Comparison of ENCODE assay signal across 34 cellular contexts in genomic region chr4:144989306-144989705, GRCh38.
"Had no signal": no experiment of that assay in that cellular context is flagged by ENCODE, and none has a peak within 500 bp of the region (broad histone marks: within the 10 kb centered on the region; RNA-seq: fewer than 3 reads in every experiment).

No MANE protein-coding gene starts in this region.

- H3K4me3 Mint-ChIP-seq: activated B cell treated with CpG ODN at 0.5 μM for 24 hours; activated CD4-positive, alpha-beta memory T cell treated with anti-CD3 and anti-CD28 coated beads for 36 hours; activated CD8-positive, alpha-beta memory T cell treated with anti-CD3 and anti-CD28 coated beads, Interleukin-2, amount 10 ng/mL, durations not matched to agents 7 days and 5 days; activated CD8-positive, alpha-beta T cell treated with anti-CD3 and anti-CD28 coated beads, Interleukin-2, amount 10 ng/mL, durations not matched to agents 7 days and 5 days; activated naive CD4-positive, alpha-beta T cell treated with anti-CD3 and anti-CD28 coated beads for 36 hours; activated naive CD4-positive, alpha-beta T cell treated with anti-CD3 and anti-CD28 coated beads, Interleukin-2, amount 50 U/mL, for 24 hours; activated naive CD8-positive, alpha-beta T cell treated with anti-CD3 and anti-CD28 coated beads for 36 hours; activated naive CD8-positive, alpha-beta T cell treated with anti-CD3 and anti-CD28 coated beads, Interleukin-2, amount 50 U/mL, for 24 hours; activated T-helper 1 cell treated with anti-CD3 and anti-CD28 coated beads, Interleukin-12 subunit alpha, Interleukin-12 subunit beta, Interleukin-2, Interleukin-4 antibody, amounts not matched to agents 30 ng/mL and 10 ng/mL and 1 ng/mL, durations not matched to agents 14 hours and 24 hours and 36 hours; brain; T-helper 17 cell; T-helper 2 cell treated with Interferon-gamma antibody and Interleukin-4, amounts not matched to agents 5 μg/mL and 100 μg/mL, for 36 hours had no signal

- H3K4me1 ChIP-seq: adrenal gland, ascending aorta, colonic mucosa, esophagus squamous epithelium, gastroesophageal sphincter had no signal

- H3K27ac Mint-ChIP-seq: activated B cell treated with CpG ODN at 0.5 μM for 24 hours; activated CD4-positive, alpha-beta memory T cell treated with anti-CD3 and anti-CD28 coated beads for 36 hours; activated CD8-positive, alpha-beta memory T cell treated with anti-CD3 and anti-CD28 coated beads, Interleukin-2, amount 10 ng/mL, durations not matched to agents 7 days and 5 days; activated CD8-positive, alpha-beta T cell treated with anti-CD3 and anti-CD28 coated beads, Interleukin-2, amount 10 ng/mL, durations not matched to agents 7 days and 5 days; activated naive CD4-positive, alpha-beta T cell treated with anti-CD3 and anti-CD28 coated beads for 36 hours; activated naive CD4-positive, alpha-beta T cell treated with anti-CD3 and anti-CD28 coated beads, Interleukin-2, amount 50 U/mL, for 24 hours; activated naive CD8-positive, alpha-beta T cell treated with anti-CD3 and anti-CD28 coated beads for 36 hours; activated naive CD8-positive, alpha-beta T cell treated with anti-CD3 and anti-CD28 coated beads, Interleukin-2, amount 50 U/mL, for 24 hours; activated T-helper 1 cell treated with anti-CD3 and anti-CD28 coated beads, Interleukin-12 subunit alpha, Interleukin-12 subunit beta, Interleukin-2, Interleukin-4 antibody, amounts not matched to agents 30 ng/mL and 10 ng/mL and 1 ng/mL, durations not matched to agents 14 hours and 24 hours and 36 hours; activated T-helper 2 cell treated with anti-CD3 and anti-CD28 coated beads, Interferon-gamma antibody, Interleukin-2, Interleukin-4, amounts not matched to agents 10 μg/mL and 5 μg/mL and 100 μg/mL, durations not matched to agents 14 hours and 24 hours and 36 hours; T-helper 17 cell; T-helper 2 cell treated with Interferon-gamma antibody and Interleukin-4, amounts not matched to agents 5 μg/mL and 100 μg/mL, for 36 hours had no signal

- H3K9me3 ChIP-seq: adrenal gland, ascending aorta, colonic mucosa, esophagus squamous epithelium, gastroesophageal sphincter had no signal

- H3K27me3 Mint-ChIP-seq: activated B cell treated with CpG ODN at 0.5 μM for 24 hours; activated CD4-positive, alpha-beta memory T cell treated with anti-CD3 and anti-CD28 coated beads for 36 hours; activated CD8-positive, alpha-beta memory T cell treated with anti-CD3 and anti-CD28 coated beads, Interleukin-2, amount 10 ng/mL, durations not matched to agents 7 days and 5 days; activated naive CD4-positive, alpha-beta T cell treated with anti-CD3 and anti-CD28 coated beads, Interleukin-2, amount 50 U/mL, for 24 hours; activated naive CD8-positive, alpha-beta T cell treated with anti-CD3 and anti-CD28 coated beads for 36 hours; activated naive CD8-positive, alpha-beta T cell treated with anti-CD3 and anti-CD28 coated beads, Interleukin-2, amount 50 U/mL, for 24 hours; brain; T-helper 17 cell had no signal

- H3K36me3 ChIP-seq: adrenal gland, ascending aorta, colonic mucosa had no signal

- DNase-seq: activated B cell treated with CpG ODN at 0.5 μM for 24 hours; activated CD4-positive, alpha-beta memory T cell treated with anti-CD3 and anti-CD28 coated beads for 36 hours; activated CD4-positive, alpha-beta T cell treated with anti-CD3 and anti-CD28 coated beads for 48 hours; activated CD4-positive, alpha-beta T cell treated with anti-CD3 and anti-CD28 coated beads, Interleukin-2, amount 50 U/mL, for 1 hour; activated CD8-positive, alpha-beta memory T cell treated with anti-CD3 and anti-CD28 coated beads, Interleukin-2, amount 10 ng/mL, durations not matched to agents 7 days and 5 days; activated CD8-positive, alpha-beta memory T cell treated with anti-CD3 and anti-CD28 coated beads, Interleukin-2, amount 50 U/mL, for 4 hours; activated CD8-positive, alpha-beta T cell treated with anti-CD3 and anti-CD28 coated beads, Interleukin-2, amount 10 ng/mL, durations not matched to agents 7 days and 5 days; activated effector memory CD4-positive, alpha-beta T cell treated with anti-CD3 and anti-CD28 coated beads, Interleukin-2, amount 50 U/mL, for 16 hours; activated naive CD4-positive, alpha-beta T cell treated with anti-CD3 and anti-CD28 coated beads for 36 hours; activated naive CD8-positive, alpha-beta T cell treated with anti-CD3 and anti-CD28 coated beads for 36 hours; activated naive CD8-positive, alpha-beta T cell treated with anti-CD3 and anti-CD28 coated beads, Interleukin-2, amount 50 U/mL, for 24 hours; activated T-cell treated with anti-CD3 and anti-CD28 coated beads, Interleukin-2, amount 50 U/mL, for 1 hour; activated T-cell treated with anti-CD3 and anti-CD28 coated beads, Interleukin-2, amount 50 U/mL, for 48 hours; adrenal gland; amygdala; central memory CD4-positive, alpha-beta T cell; cerebellar nuclear complex; colonic mucosa; effector CD8-positive, alpha-beta T cell; esophagus squamous epithelium; foreskin melanocyte; T-helper 1 cell; T-helper 17 cell; T1000; WERI-Rb-1 had no signal

- H3K27ac ChIP-seq: adrenal gland, ascending aorta, colonic mucosa, epithelial cell of prostate, esophagus squamous epithelium, gastroesophageal sphincter, WERI-Rb-1 had no signal

- H3K4me3 ChIP-seq: adrenal gland, ascending aorta, colonic mucosa, esophagus squamous epithelium, gastroesophageal sphincter had no signal

- H3K4me1 Mint-ChIP-seq: activated B cell treated with CpG ODN at 0.5 μM for 24 hours; activated CD8-positive, alpha-beta memory T cell treated with anti-CD3 and anti-CD28 coated beads, Interleukin-2, amount 10 ng/mL, durations not matched to agents 7 days and 5 days; activated naive CD4-positive, alpha-beta T cell treated with anti-CD3 and anti-CD28 coated beads, Interleukin-2, amount 50 U/mL, for 24 hours; activated naive CD8-positive, alpha-beta T cell treated with anti-CD3 and anti-CD28 coated beads for 36 hours; activated naive CD8-positive, alpha-beta T cell treated with anti-CD3 and anti-CD28 coated beads, Interleukin-2, amount 50 U/mL, for 24 hours; brain; T-helper 17 cell had no signal

- ATAC-seq: activated CD4-positive, CD25-positive, alpha-beta regulatory T cell treated with anti-CD3 and anti-CD28 coated beads, Interleukin-2, amount 50 U/mL, for 24 hours; activated CD8-positive, alpha-beta memory T cell treated with anti-CD3 and anti-CD28 coated beads, Interleukin-2, amount 10 ng/mL, durations not matched to agents 7 days and 5 days; activated CD8-positive, alpha-beta T cell treated with anti-CD3 and anti-CD28 coated beads, Interleukin-2, amount 10 ng/mL, durations not matched to agents 7 days and 5 days; activated naive CD8-positive, alpha-beta T cell treated with anti-CD3 and anti-CD28 coated beads, Interleukin-2, amount 50 U/mL, for 24 hours; gastroesophageal sphincter; T-helper 17 cell had no signal

- H3K27me3 ChIP-seq: adrenal gland, ascending aorta, colonic mucosa, esophagus squamous epithelium, gastroesophageal sphincter had no signal

- H3K9me3 Mint-ChIP-seq: activated naive CD4-positive, alpha-beta T cell treated with anti-CD3 and anti-CD28 coated beads for 36 hours; activated naive CD4-positive, alpha-beta T cell treated with anti-CD3 and anti-CD28 coated beads, Interleukin-2, amount 50 U/mL, for 24 hours; activated T-helper 2 cell treated with anti-CD3 and anti-CD28 coated beads, Interferon-gamma antibody, Interleukin-2, Interleukin-4, amounts not matched to agents 10 μg/mL and 5 μg/mL and 100 μg/mL, durations not matched to agents 14 hours and 24 hours and 36 hours; T-helper 2 cell treated with Interferon-gamma antibody and Interleukin-4, amounts not matched to agents 5 μg/mL and 100 μg/mL, for 36 hours had no signal
